ENCODE assay signal across 9 cellular contexts in genomic region chr19:17784201-17785008, GRCh38. TPM values are rescaled to one million over a fixed set of nuclear protein-coding genes. Genes with fewer than 3 reads are reported as not detected.
DNase-seq lines count a peak whose midpoint lies in the region; ATAC-seq, FAIRE-seq and TF ChIP-seq lines count a peak whose summit lies in the region.
"Had no signal": no experiment of that assay in that cellular context is flagged by ENCODE, and none has a peak within 500 bp of the region (broad histone marks: within the 10 kb centered on the region; RNA-seq: fewer than 3 reads in every experiment).

No MANE protein-coding gene starts in this region.

- no peak overlapping the region for H3K4me3 ChIP-seq in colonic mucosa

- H3K36me3 ChIP-seq in colonic mucosa, result no peaks in the 10 kb centered on the region

- no peak overlapping the region for H3K9ac ChIP-seq in colonic mucosa (ENCODE audit: low read depth in 2 of 2, low read length in 2 of 2)

- no peaks in the 10 kb centered on the region for H3K27me3 ChIP-seq in colonic mucosa

- no peak for TF ChIP-seq POLR2A in GM12892 (IDR thresholded peaks at IDR 0.05; ENCODE audit: low read depth, low read length)

- peak; percentile 87 for FAIRE-seq in GM12892 (lab: Jason Lieb, UNC)

- H3K27ac ChIP-seq in colonic mucosa, result no peak overlapping the region

- intact Hi-C loops in colonic mucosa (cut with DNase I), result no loop called here

- H3K4me1 ChIP-seq in colonic mucosa, result no peaks in the 10 kb centered on the region

- no peak for ATAC-seq in HG03025 (IDR thresholded peaks at IDR 0.05; ENCODE audit: low FRiP score, unreplicated experiment)

- DNase-seq in A172 (ENCODE audit: low spot score) (peak; percentile 70), GM12892 (ENCODE audit: insufficient read length) (peak; percentile 83), NCI-H446 treated with DMSO at 0.1 percent for 48 hours (lab: John Stamatoyannopoulos, UW) (peak; percentile 28), colonic mucosa (peak; percentile 80), medulla oblongata (ENCODE audit: extremely low spot score) (peak; percentile 76)
- peak; percentile 66 to 79 for DNase-seq in activated CD4-positive, alpha-beta T cell treated with anti-CD3 and anti-CD28 coated beads for 4 hours
- DNase-seq in stimulated activated CD8-positive, alpha-beta memory T cell treated with anti-CD3 and anti-CD28 coated beads, Interleukin-15, amount 100 ng/mL, for 4 hours (ENCODE audit: low read depth in 2 of 2), result peak; percentile 27 to 41

- peak; percentile 69 for TF ChIP-seq CTCF in colonic mucosa (IDR thresholded peaks at IDR 0.05)

- H3K9me3 ChIP-seq in colonic mucosa, result no peaks in the 10 kb centered on the region

RNA-seq across cellular contexts. Expression of gene B3GNT3, which starts 10.5 kb away (rescaled TPM):
- total RNA-seq in A172 (2014; rRNA removed; shearing (Covaris generic)), result not detected in 2 replicates
- not detected for polyA plus RNA-seq in GM12892 (2012; ENCODE audit: missing spikeins)
- 100 to 1,000 TPM; 108 to 132 TPM for total RNA-seq in colonic mucosa
- total RNA-seq: pulmonary artery endothelial cell had no signal

RNA-seq across cellular contexts. Expression of gene FCHO1, which starts 33.1 kb away (rescaled TPM):
- 0.67 and 2.1 TPM in 2 replicates for total RNA-seq in A172 (2014; rRNA removed; shearing (Covaris generic))
- polyA plus RNA-seq in GM12892 (2012; ENCODE audit: missing spikeins), result 19.9 TPM
- 1 to 10 TPM; 3.9 to 9.2 TPM for total RNA-seq in colonic mucosa

RNA-seq across cellular contexts. Expression of gene INSL3, which starts 36.9 kb away (rescaled TPM):
- not detected in 2 replicates for total RNA-seq in A172 (2014; rRNA removed; shearing (Covaris generic))
- 0.40 TPM for polyA plus RNA-seq in GM12892 (2012; ENCODE audit: missing spikeins)
- not detected for total RNA-seq in colonic mucosa
- total RNA-seq: pulmonary artery endothelial cell had no signal

Comparison
In these comparisons a context has a peak if more than half of its experiments do, and no peak if none do; other contexts are left out.
1. DNase-seq: peak in every context shown above with its lines; median percentile 83 in GM12892; 80 in colonic mucosa; 76 in medulla oblongata; 72 in activated CD4-positive, alpha-beta T cell treated with anti-CD3 and anti-CD28 coated beads for 4 hours; 70 in A172; 34 in stimulated activated CD8-positive, alpha-beta memory T cell treated with anti-CD3 and anti-CD28 coated beads, Interleukin-15, amount 100 ng/mL, for 4 hours; 28 in NCI-H446 treated with DMSO at 0.1 percent for 48 hours.
2. RNA of gene B3GNT3, which starts 10.5 kb away (total RNA-seq): 108 to 132 TPM in colonic mucosa; not detected in A172; every median in the first group is over 100 times any median in the second.